ENCODE assay signal across 8 cellular contexts in the genomic region with DNA sequence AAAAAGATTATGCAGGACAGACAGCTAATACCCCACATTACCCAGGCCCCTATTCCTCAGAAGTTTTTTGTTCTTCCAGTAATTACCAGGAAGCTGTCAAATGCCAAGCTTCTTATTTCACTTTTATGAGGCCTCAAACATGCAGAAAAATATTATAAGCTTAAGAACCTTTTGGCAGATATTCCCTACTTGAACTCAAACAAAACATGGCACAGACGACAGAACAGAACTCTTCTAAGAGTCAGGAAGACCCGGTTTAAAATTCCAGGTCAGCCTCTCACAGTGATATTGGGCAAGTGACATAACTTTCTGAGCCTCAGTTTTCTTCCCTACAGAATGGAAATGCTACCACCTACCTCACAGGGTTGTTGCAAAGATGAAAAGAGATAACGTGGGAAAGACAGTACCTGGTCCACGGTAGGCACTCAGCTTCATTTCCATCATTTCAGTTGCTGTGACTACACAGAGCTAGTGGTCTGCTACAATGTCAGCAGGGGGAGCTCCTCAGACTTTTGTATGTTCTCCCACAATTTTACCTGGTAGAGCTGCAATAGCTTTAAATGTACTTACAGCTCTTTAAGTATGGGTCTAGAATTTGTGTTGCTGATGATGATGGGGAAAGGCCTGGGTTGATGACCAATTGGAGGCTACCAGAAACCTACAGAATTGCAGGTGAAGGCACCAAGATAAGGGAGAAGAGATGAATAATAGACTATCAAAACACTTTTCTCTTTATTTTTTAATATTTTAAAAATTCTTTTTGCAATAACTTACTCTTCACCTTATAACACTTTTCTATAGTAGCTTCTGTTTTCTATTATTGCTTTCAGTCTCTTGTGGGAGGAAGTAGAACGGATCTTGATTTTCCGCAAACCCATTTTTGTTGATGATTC.
DNase-seq lines count a peak whose midpoint lies in the region; FAIRE-seq and TF ChIP-seq lines count a peak whose summit lies in the region.

No MANE protein-coding gene starts in this region.

- in situ Hi-C loops in astrocyte of the cerebellum (cut with HindIII; ENCODE audit: low sequenced_read_pairs) = no loop called here

- TF ChIP-seq CTCF in OCI-LY7 (conservative IDR thresholded peaks at IDR 0.05; ENCODE audit: low read length) (peak; percentile 89), astrocyte of the cerebellum (IDR thresholded peaks at IDR 0.05; ENCODE audit: low read depth, low read length, missing control alignments) (peak; percentile 76), kidney (IDR thresholded peaks at IDR 0.05; ENCODE audit: borderline replicate concordance, extremely low read depth, insufficient read depth) (peak; percentile 39), stomach (IDR thresholded peaks at IDR 0.05) (peak in 4 of 7 experiments; percentile 25 to 28 (median 26)), coronary artery (IDR thresholded peaks at IDR 0.05) (no peak)

- POLR2A ChIA-PET in OCI-LY7 (lab: Charles Lee) = interaction anchor here (0.6 to 1.2 kb wide), 7 partner anchors 9 to 327 kb away, joined by 3 to 4 read pairs (median 3); no protein-coding TSS in a partner anchor

- H2AFZ ChIP-seq in OCI-LY7 (ENCODE audit: low read length) = no peak overlapping the region

- no peak for TF ChIP-seq EP300 in stomach (IDR thresholded peaks at IDR 0.05)

- no peak overlapping the region for H3K4me2 ChIP-seq in OCI-LY7 (ENCODE audit: low read length)

- H3K9me3 ChIP-seq in OCI-LY7 (ENCODE audit: low read length) = no peaks in the 10 kb centered on the region
- no peaks in the 10 kb centered on the region for H3K9me3 ChIP-seq in kidney (ENCODE audit: control insufficient read depth in 1 of 2, low read length in 2 of 2)
- H3K9me3 ChIP-seq in stomach = no peaks in the 10 kb centered on the region

- CTCF ChIA-PET in OCI-LY7 (lab: Charles Lee; ENCODE audit: unreplicated experiment) = interaction anchor here (0.6 to 1.6 kb wide), 6 partner anchors 8 to 217 kb away, joined by 3 to 7 read pairs (median 4); no protein-coding TSS in a partner anchor

- H3K27ac ChIP-seq in OCI-LY7 (ENCODE audit: low read depth, low read length, poor library complexity, severe bottlenecking) (no peak overlapping the region), kidney (ENCODE audit: low read depth in 2 of 2, low read length in 2 of 2) (no peak overlapping the region), stomach (no peak overlapping the region), coronary artery (no peak overlapping the region)

- WGBS in stomach, 5 donors = 63 to 72% (median 67%) methylated on average over 6 of the region's 6 CpGs

- H3K79me2 ChIP-seq in OCI-LY7 (ENCODE audit: insufficient read depth, low read depth, low read length) = no peaks in the 10 kb centered on the region

- intact Hi-C loops in OCI-LY7 (cut with micrococcal nuclease; ENCODE audit: unreplicated experiment) (loop anchor here (1.0 kb wide), 2 partner anchors 47 to 127 kb away; partner anchors contain the start of genes ATG13 and HARBI1), kidney (cut with DNase I) (no loop called here), stomach (cut with DNase I; ENCODE audit: low total_unique reads) (no loop called here)

- no TSS peak for BruUV-seq in OCI-LY7 (replicated peaks; lab: Mats Ljungman, UMichigan)

- no peaks in the 10 kb centered on the region for H4K20me1 ChIP-seq in OCI-LY7 (ENCODE audit: insufficient read depth, low read length)

- no peak for TF ChIP-seq POLR2A in stomach (IDR thresholded peaks at IDR 0.05)

- H3K4me3 ChIP-seq in OCI-LY7 (ENCODE audit: low read depth, low read length, poor library complexity, severe bottlenecking) = no peak overlapping the region
- no peak overlapping the region for H3K4me3 ChIP-seq in astrocyte of the cerebellum (ENCODE audit: low read depth, low read length)
- H3K4me3 ChIP-seq in kidney (ENCODE audit: low read length in 2 of 2) = no peak overlapping the region
- no peak overlapping the region for H3K4me3 ChIP-seq in stomach
- H3K4me3 ChIP-seq in coronary artery = no peak overlapping the region

- no peaks in the 10 kb centered on the region for H3K4me1 ChIP-seq in OCI-LY7 (ENCODE audit: insufficient read depth, low read length, poor library complexity, severe bottlenecking)
- H3K4me1 ChIP-seq in kidney (ENCODE audit: control insufficient read depth in 1 of 2, insufficient read depth in 1 of 2, low read depth in 1 of 2, low read length in 2 of 2) = peaks cover 8 to 10% of the 10 kb centered on the region in 2 donors
- H3K4me1 ChIP-seq in stomach = peaks cover 0 to 29% (median 17%) of the 10 kb centered on the region in 4 donors

- peak; percentile 8 to 57 (median 27) for DNase-seq in NCI-H1417 (lab: John Stamatoyannopoulos, UW)
- DNase-seq in NCI-H1417 treated with DMSO at 0.1 percent for 48 hours (lab: John Stamatoyannopoulos, UW) = no peak
- DNase-seq in HT-29 (ENCODE audit: low spot score) = peak; percentile 82
- DNase-seq in OCI-LY7 (ENCODE audit: low spot score) = peak; percentile 68
- peak; percentile 51 for DNase-seq in astrocyte of the cerebellum (ENCODE audit: low read depth)
- DNase-seq in kidney = no peak
- DNase-seq in stomach = no peak
- no peak for DNase-seq in coronary artery (ENCODE audit: low spot score)

- H3K36me3 ChIP-seq in OCI-LY7 (ENCODE audit: insufficient read depth, low read length) (peaks cover 30% of the 10 kb centered on the region; the same call in 1 of the 2 replicates), kidney (ENCODE audit: control insufficient read depth in 1 of 2, insufficient read depth in 2 of 2, low read length in 2 of 2) (no peaks in the 10 kb centered on the region), stomach (peaks cover 12 to 55% (median 33%) of the 10 kb centered on the region in 4 donors)

- H3K9ac ChIP-seq in kidney (ENCODE audit: low read length in 2 of 2) = no peak overlapping the region

- no peak for FAIRE-seq in kidney (lab: Jason Lieb, UNC)

- H3K9me2 ChIP-seq in OCI-LY7 (ENCODE audit: insufficient read depth, low read length) = no peaks in the 10 kb centered on the region

- no peaks in the 10 kb centered on the region for H3K27me3 ChIP-seq in stomach

Comparison
In these comparisons a context has a peak if more than half of its experiments do, and no peak if none do; other contexts are left out.
1. DNase-seq: peak in NCI-H1417 (3 of 3), HT-29 (single experiment), OCI-LY7 (single experiment) and astrocyte of the cerebellum (single experiment); none in NCI-H1417 treated with DMSO at 0.1 percent for 48 hours (single experiment), kidney (single experiment), stomach (single experiment) and coronary artery (single experiment).